ENCODE assay signal across 16 cellular contexts in the genomic region with DNA sequence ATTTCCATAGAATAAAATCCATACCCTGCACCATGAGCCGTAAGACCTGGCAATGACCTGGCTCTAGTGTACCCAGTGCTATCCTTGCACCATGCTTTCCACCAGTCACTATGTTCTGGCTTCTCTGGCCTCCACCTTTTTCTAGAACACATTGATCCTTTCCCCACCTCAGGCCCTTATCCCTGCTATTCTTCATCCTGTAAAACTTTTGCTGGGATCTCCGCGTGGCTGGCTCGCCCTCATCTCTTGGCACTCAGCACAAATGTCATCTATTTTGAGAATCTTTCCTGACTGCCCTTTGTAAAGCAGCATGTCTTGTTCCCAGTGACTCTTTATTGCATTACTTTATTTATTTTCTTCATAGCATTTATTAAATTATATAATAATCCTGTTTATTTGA.
"Had no signal": no experiment of that assay in that cellular context is flagged by ENCODE, and none has a peak within 500 bp of the region (broad histone marks: within the 10 kb centered on the region; RNA-seq: fewer than 3 reads in every experiment).

No MANE protein-coding gene starts in this region.

- FAIRE-seq: colon had no signal

- H3K4me1 ChIP-seq: esophagus squamous epithelium, lower lobe of right lung, tibial artery, upper lobe of right lung, vagina had no signal

- H3K27ac ChIP-seq: esophagus squamous epithelium, gastroesophageal sphincter, lower lobe of right lung, tibial artery, upper lobe of right lung, vagina had no signal

- H3K4me3 ChIP-seq: esophagus squamous epithelium, gastroesophageal sphincter, lower lobe of right lung, tibial artery, upper lobe of right lung, vagina had no signal

- ATAC-seq: gastroesophageal sphincter; lower lobe of right lung; stimulated activated effector memory CD8-positive, alpha-beta T cell treated with anti-CD3 and anti-CD28 coated beads, Interleukin-12 subunit alpha, Interleukin-12 subunit beta, amount 100 ng/mL, for 72 hours; stimulated activated naive CD8-positive, alpha-beta T cell treated with anti-CD3 and anti-CD28 coated beads, Interleukin-15, Interleukin-2, amounts not matched to agents 100 U/mL and 50 U/mL, for 24 hours; upper lobe of right lung had no signal

- DNase-seq: cerebellar nuclear complex; esophagus squamous epithelium; glutamatergic neuron; hippocampal formation; kidney glomerular epithelial cell; lower lobe of right lung; naive B cell; stimulated activated CD4-positive, alpha-beta T cell treated with anti-CD3 and anti-CD28 coated beads, Interleukin-4, amount 100 ng/mL, for 1 hour; stimulated activated CD8-positive, alpha-beta memory T cell treated with anti-CD3 and anti-CD28 coated beads, Interleukin-4, amount 100 ng/mL, for 48 hours; stimulated activated naive CD8-positive, alpha-beta T cell treated with anti-CD3 and anti-CD28 coated beads, Interleukin-15, Interleukin-2, amounts not matched to agents 100 U/mL and 50 U/mL, for 24 hours; tibial artery; upper lobe of right lung had no signal

- H3K36me3 ChIP-seq: esophagus squamous epithelium, gastroesophageal sphincter, lower lobe of right lung, tibial artery, upper lobe of right lung, vagina had no signal

- H3K9me3 ChIP-seq: esophagus squamous epithelium, gastroesophageal sphincter, lower lobe of right lung, tibial artery, upper lobe of right lung, vagina had no signal

- H3K27me3 ChIP-seq: esophagus squamous epithelium, gastroesophageal sphincter, tibial artery, upper lobe of right lung, vagina had no signal
